ENCODE assay signal across 17 cellular contexts in the genomic region with DNA sequence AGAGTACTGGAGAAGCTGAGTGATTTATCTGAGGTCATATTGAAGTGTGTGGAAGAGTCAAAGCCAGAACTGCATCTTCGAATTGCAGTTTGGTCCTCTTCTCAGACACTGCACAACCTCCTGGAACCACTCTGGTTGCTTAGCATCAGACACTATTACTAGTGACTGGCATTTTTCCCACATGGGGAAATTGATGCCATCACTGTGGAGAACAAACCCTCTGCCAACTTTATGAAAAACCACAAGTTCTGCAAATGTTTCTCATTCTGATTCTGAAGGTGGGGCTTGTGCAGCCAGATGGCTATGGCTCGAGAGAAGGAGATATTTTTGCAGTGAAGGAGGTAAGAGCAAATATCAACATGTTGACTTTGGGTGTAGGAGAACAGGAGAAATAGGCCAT.
DNase-seq lines count a peak whose midpoint lies in the region; ATAC-seq and TF ChIP-seq lines count a peak whose summit lies in the region.
"Had no signal": no experiment of that assay in that cellular context is flagged by ENCODE, and none has a peak within 500 bp of the region (broad histone marks: within the 10 kb centered on the region; RNA-seq: fewer than 3 reads in every experiment).

No MANE protein-coding gene starts in this region.

- no peak for TF ChIP-seq CTCF in HFFc6 (IDR thresholded peaks at IDR 0.05)

- DNase-seq in AG20443 (ENCODE audit: low spot score) (peak; percentile 16), HFFc6 (peak; percentile 22), amniotic epithelial cell (ENCODE audit: low read depth) (peak; percentile 59), medulla oblongata (ENCODE audit: extremely low spot score) (peak; percentile 66), NCI-H510A treated with DMSO at 0.1 percent for 48 hours (lab: John Stamatoyannopoulos, UW) (no peak), NCI-H146 (lab: John Stamatoyannopoulos, UW) (no peak)
- DNase-seq in activated CD4-positive, alpha-beta T cell treated with anti-CD3 and anti-CD28 coated beads for 4 hours: no peak
- DNase-seq: activated CD4-positive, alpha-beta T cell treated with anti-CD3 and anti-CD28 coated beads, Interleukin-2, amount 10 ng/mL, durations not matched to agents 24 days and 14 days; DMS153; esophagus squamous epithelium; IMR-90; NCI-H1105; NCI-H2171 treated with DMSO at 0.1 percent for 48 hours; T-helper 9 cell had no signal

- H3K4me1 Mint-ChIP-seq in HFFc6 (ENCODE audit: low read depth): peaks cover 13% of the 10 kb centered on the region
- H3K4me1 Mint-ChIP-seq: activated CD4-positive, alpha-beta T cell treated with anti-CD3 and anti-CD28 coated beads, Interleukin-2, amount 10 ng/mL, durations not matched to agents 24 days and 14 days had no signal

- H3K36me3 Mint-ChIP-seq in HFFc6 (ENCODE audit: low read depth): no peaks in the 10 kb centered on the region
- H3K36me3 Mint-ChIP-seq: activated naive CD8-positive, alpha-beta T cell had no signal

- ATAC-seq in GM18909 (IDR thresholded peaks at IDR 0.05; ENCODE audit: poor library complexity, unreplicated experiment): no peak
- ATAC-seq: left lobe of liver had no signal

- H3K9me3 Mint-ChIP-seq in HFFc6: no peaks in the 10 kb centered on the region
- H3K9me3 Mint-ChIP-seq: activated CD4-positive, alpha-beta T cell treated with anti-CD3 and anti-CD28 coated beads, Interleukin-2, amount 10 ng/mL, durations not matched to agents 24 days and 14 days had no signal

- no peak overlapping the region for H3K27ac Mint-ChIP-seq in HFFc6
- H3K27ac Mint-ChIP-seq: activated CD4-positive, alpha-beta T cell treated with anti-CD3 and anti-CD28 coated beads, Interleukin-2, amount 10 ng/mL, durations not matched to agents 24 days and 14 days; activated naive CD8-positive, alpha-beta T cell had no signal

- no peak overlapping the region for H3K4me3 Mint-ChIP-seq in HFFc6
- H3K4me3 Mint-ChIP-seq: activated CD4-positive, alpha-beta T cell treated with anti-CD3 and anti-CD28 coated beads, Interleukin-2, amount 10 ng/mL, durations not matched to agents 24 days and 14 days; activated naive CD8-positive, alpha-beta T cell had no signal

- H3K27me3 Mint-ChIP-seq in HFFc6 (ENCODE audit: insufficient read depth): peaks cover 8% of the 10 kb centered on the region

Comparison
In these comparisons a context has a peak if more than half of its experiments do, and no peak if none do; other contexts are left out.
1. DNase-seq: peak in AG20443 (single experiment), HFFc6 (single experiment), amniotic epithelial cell (single experiment) and medulla oblongata (single experiment); none in NCI-H510A treated with DMSO at 0.1 percent for 48 hours (single experiment), activated CD4-positive, alpha-beta T cell treated with anti-CD3 and anti-CD28 coated beads for 4 hours (0 of 2) and NCI-H146 (single experiment).